ENCODE assay signal across 36 cellular contexts in the genomic region with DNA sequence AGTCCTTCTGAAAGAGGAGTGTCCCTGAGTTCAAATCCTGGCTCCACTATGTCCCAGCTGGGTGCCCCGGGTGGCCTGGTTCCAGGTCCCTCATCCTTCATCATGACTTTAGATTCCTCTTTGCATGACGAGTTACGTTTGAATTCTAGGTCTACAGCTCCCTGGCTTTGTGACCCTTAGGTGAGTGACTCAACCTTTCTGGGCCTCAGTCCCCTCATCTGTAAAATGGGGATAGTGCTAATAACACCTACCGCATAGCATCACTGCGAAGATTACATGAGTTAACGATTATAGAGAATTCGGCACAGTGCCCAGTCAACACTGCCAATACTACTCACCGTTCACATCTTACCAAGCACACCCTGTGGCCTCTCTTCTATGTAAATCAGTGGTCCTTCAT. TPM values are rescaled to one million over a fixed set of nuclear protein-coding genes. Genes with fewer than 3 reads are reported as not detected.
"Had no signal": no experiment of that assay in that cellular context is flagged by ENCODE, and none has a peak within 500 bp of the region (broad histone marks: within the 10 kb centered on the region; RNA-seq: fewer than 3 reads in every experiment).

No MANE protein-coding gene starts in this region.

- DNase-seq: Karpas-422, Kasumi-1, MG63, MM.1S, MV-4-11, NCI-H1048, NCI-H1092, NCI-H1092 treated with DMSO at 0.1 percent for 48 hours, NCI-H1105, NCI-H1105 treated with DMSO at 0.1 percent for 48 hours, NCI-H1417, NCI-H1417 treated with DMSO at 0.1 percent for 48 hours, NCI-H1436, NCI-H1436 treated with DMSO at 0.1 percent for 48 hours, NCI-H146, NCI-H1694, NCI-H1694 treated with DMSO at 0.1 percent for 48 hours, NCI-H187, NCI-H187 treated with DMSO at 0.1 percent for 48 hours, NCI-H1930, NCI-H2081, NCI-H2081 treated with DMSO at 0.1 percent for 48 hours, NCI-H2107, NCI-H2171, NCI-H2171 treated with DMSO at 0.1 percent for 48 hours, NCI-H2227 treated with DMSO at 0.1 percent for 48 hours, NCI-H226, NCI-H345, NCI-H446, NCI-H446 treated with DMSO at 0.1 percent for 48 hours, NCI-H510A, NCI-H510A treated with DMSO at 0.1 percent for 48 hours had no signal

- H3K9me3 ChIP-seq: MG63 had no signal

- H3K4me3 ChIP-seq: MG63 had no signal

- H3K27me3 ChIP-seq: MG63 had no signal

- H3K36me3 ChIP-seq: MG63 had no signal

RNA-seq across cellular contexts. Expression of gene RSPO4, which starts 39.4 kb away (rescaled TPM):
- total RNA-seq: LHCN-M2, M059J, MCF 10A, NCI-H460 had no signal

RNA-seq across cellular contexts. Expression of gene ANGPT4, which starts 46.5 kb away (rescaled TPM):
- total RNA-seq: LHCN-M2, M059J, MCF 10A, NCI-H460 had no signal
